ENCODE assay signal across 21 cellular contexts in the genomic region with DNA sequence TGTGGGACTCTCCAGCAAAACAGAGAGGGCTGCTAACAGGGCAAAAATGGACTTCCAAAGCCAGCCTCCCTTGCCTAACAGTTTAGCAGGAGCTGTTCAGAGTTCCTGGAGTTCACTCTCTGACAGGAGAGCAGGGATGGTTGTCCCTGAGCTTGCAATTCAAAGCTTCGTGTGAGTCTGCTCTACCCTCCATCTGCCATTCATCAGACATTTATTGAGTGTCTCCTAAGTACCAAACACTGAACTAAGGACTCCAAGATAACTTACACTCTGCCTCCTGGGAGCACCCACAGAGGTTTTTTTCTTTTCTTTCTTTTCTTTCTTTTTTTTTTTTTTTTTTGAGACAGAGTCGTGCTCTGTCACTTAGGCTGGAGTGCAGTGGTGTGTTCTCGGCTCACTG.
"Had no signal": no experiment of that assay in that cellular context is flagged by ENCODE, and none has a peak within 500 bp of the region (broad histone marks: within the 10 kb centered on the region; RNA-seq: fewer than 3 reads in every experiment).

No MANE protein-coding gene starts in this region.

- DNase-seq: activated CD4-positive, alpha-beta T cell treated with anti-CD3 and anti-CD28 coated beads, Interleukin-2, amount 10 ng/mL, durations not matched to agents 24 days and 14 days; activated CD4-positive, alpha-beta T cell treated with anti-CD3 and anti-CD28 coated beads, Interleukin-2, amount 50 U/mL, for 4 hours; activated CD8-positive, alpha-beta T cell treated with anti-CD3 and anti-CD28 coated beads for 36 hours; activated effector memory CD4-positive, alpha-beta T cell treated with anti-CD3 and anti-CD28 coated beads, Interleukin-2, amount 50 U/mL, for 16 hours; activated naive CD4-positive, alpha-beta T cell; activated naive CD4-positive, alpha-beta T cell treated with anti-CD3 and anti-CD28 coated beads, Interleukin-2, amount 50 U/mL, for 16 hours; activated naive CD8-positive, alpha-beta T cell treated with anti-CD3 and anti-CD28 coated beads for 36 hours; activated T-cell treated with anti-CD3 and anti-CD28 coated beads, Interleukin-2, amount 50 U/mL, for 1 hour; activated T-cell treated with anti-CD3 and anti-CD28 coated beads, Interleukin-2, amount 50 U/mL, for 72 hours; aorta; NCI-H1092 treated with DMSO at 0.1 percent for 48 hours; NCI-H1417; NCI-H146; NCI-H187 treated with DMSO at 0.1 percent for 48 hours; NCI-H2081; NCI-H345; SHP77 treated with DMSO at 0.1 percent for 48 hours; T1000 had no signal

- H3K27me3 ChIP-seq: breast epithelium had no signal

- H3K9me3 ChIP-seq: breast epithelium had no signal

- ATAC-seq: activated T-cell treated with anti-CD3 and anti-CD28 coated beads, Interleukin-2, amount 50 U/mL, for 72 hours; activated T-helper 17 cell treated with anti-CD3 and anti-CD28 coated beads, Interleukin-2, amount 50 U/mL, for 72 hours; Panc1 had no signal

- H3K36me3 ChIP-seq: breast epithelium had no signal

- H3K27ac ChIP-seq: breast epithelium had no signal

- H3K4me3 ChIP-seq: breast epithelium had no signal
